ENCODE assay signal across 8 cellular contexts in the genomic region with DNA sequence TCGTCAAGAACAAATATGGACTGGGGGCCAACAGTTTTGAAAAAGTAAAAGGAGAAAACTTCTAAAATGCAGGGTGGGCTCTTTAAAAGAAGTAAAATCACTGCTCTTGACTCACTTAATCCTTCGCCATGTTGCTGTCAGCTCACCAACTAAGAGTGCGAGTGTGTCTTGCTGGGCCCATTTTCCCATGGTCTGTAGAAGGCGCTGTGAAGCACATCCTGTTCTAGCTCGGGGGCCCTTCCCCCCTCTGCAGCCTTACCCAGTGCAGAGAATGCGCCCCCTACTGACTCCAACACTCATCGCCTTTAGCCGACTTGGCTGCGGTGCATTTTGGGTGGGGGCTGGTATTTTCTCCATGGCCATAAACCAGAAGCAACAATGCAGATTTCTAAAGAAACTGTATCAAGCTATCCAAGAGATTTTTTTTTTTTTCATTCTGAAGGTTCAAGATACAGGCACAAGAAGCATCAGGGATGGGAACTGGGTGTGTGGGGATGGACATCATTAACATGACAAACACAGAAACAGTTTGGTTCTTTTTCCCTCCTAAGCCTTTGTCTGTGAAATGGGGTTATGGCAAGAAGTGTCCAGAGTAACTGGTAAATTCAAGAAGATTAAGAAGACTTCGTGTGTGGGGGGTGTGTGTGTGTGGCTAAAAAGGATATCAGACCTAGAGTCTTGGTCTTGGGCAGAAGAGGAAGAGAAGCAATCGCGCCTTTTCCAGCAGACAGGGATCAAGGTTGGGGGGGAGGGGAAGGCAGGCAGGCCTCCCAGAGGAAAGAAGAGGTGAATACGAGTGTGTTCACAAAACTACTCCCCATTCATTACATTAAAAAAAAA.
A peak's percentile ranks its signal among the peaks of the same experiment; 100 is the strongest.
DNase-seq lines count a peak whose midpoint lies in the region; ATAC-seq and TF ChIP-seq lines count a peak whose summit lies in the region.

No MANE protein-coding gene starts in this region.

- peak; percentile 51 for ATAC-seq in GM18867 (IDR thresholded peaks at IDR 0.05; ENCODE audit: unreplicated experiment)
- peak; percentile 66 for ATAC-seq in HG03159 (IDR thresholded peaks at IDR 0.05; ENCODE audit: unreplicated experiment)

- DNase-seq in ACHN (peak; percentile 94), NCI-H2196 treated with DMSO at 0.1 percent for 48 hours (lab: John Stamatoyannopoulos, UW; ENCODE audit: unreplicated experiment) (peak; percentile 84), islet precursor cell (peak; percentile 97)
- peak; percentile 92 for DNase-seq in central memory CD4-positive, alpha-beta T cell
- DNase-seq in stimulated activated CD4-positive, alpha-beta T cell treated with anti-CD3 and anti-CD28 coated beads, Interleukin-12 subunit alpha, Interleukin-12 subunit beta, amount 100 ng/mL, for 4 hours: peak; percentile 81

- peak; percentile 97 for TF ChIP-seq CTCF in WI38 (IDR thresholded peaks at IDR 0.05; ENCODE audit: low read depth, low read length)

- H3K4me3 ChIP-seq in WI38 (ENCODE audit: low read depth, low read length): peak overlapping the region; percentile 86

- in situ Hi-C loops in ACHN (cut with HindIII; ENCODE audit: low pct_ligation_motif_present, low pct_unique_long_range_greater_than_20kb, low sequenced_read_pairs): no loop called here

Comparison
In these comparisons a context has a peak if more than half of its experiments do, and no peak if none do; other contexts are left out.
1. Peak in every context shown above with its lines: DNase-seq, ATAC-seq and H3K4me3 ChIP-seq.